Comparison of ENCODE assay signal across 10 cellular contexts in the genomic region with DNA sequence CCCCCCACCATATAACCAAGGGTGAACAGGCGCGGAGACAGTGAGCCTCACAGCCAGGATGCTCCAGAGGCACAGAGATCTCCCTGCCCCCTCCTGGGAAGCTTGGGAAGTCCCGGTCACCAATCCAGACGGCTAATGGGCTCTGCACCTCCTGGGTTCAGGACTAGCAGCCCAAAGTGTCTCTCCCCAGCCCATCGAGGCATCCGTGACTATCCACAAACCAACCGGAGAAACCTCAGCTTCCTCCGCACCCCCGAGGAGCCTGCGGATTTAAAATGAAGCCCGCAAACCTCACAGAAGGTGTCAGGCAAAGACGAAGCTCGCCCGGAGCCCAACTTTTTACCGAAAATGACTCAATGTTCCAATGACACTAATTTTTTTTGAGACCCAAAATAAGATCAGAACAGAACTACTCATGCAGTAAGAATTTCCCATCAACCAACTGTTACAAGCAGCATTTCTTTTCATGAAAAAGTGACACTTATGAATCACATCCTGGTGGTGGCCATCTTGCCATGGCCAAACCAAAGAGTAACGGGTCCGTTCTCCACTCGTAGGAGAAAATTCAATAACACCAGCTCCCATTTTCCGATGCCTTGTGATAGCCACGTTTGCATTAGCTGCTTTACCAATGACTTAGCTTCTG. TPM values are rescaled to one million over a fixed set of nuclear protein-coding genes. Genes with fewer than 3 reads are reported as not detected.
A peak's percentile ranks its signal among the peaks of the same experiment; 100 is the strongest.
DNase-seq lines count a peak whose midpoint lies in the region; ATAC-seq, FAIRE-seq and TF ChIP-seq lines count a peak whose summit lies in the region.
"Had no signal": no experiment of that assay in that cellular context is flagged by ENCODE, and none has a peak within 500 bp of the region (broad histone marks: within the 10 kb centered on the region; RNA-seq: fewer than 3 reads in every experiment).

No MANE protein-coding gene starts in this region.

- no peak overlapping the region for H3K4me3 ChIP-seq in BLaER1
- H3K4me3 ChIP-seq in colonic mucosa = no peak overlapping the region
- no peak overlapping the region for H3K4me3 ChIP-seq in small intestine (ENCODE audit: low read depth in 1 of 2, low read length in 2 of 2)

- H3K4me3 Mint-ChIP-seq in HFFc6 (peak overlapping the region; percentile 77), osteocyte (ENCODE audit: unreplicated experiment) (peak overlapping the region; percentile 32)
- H3K4me3 Mint-ChIP-seq: activated T-helper 1 cell treated with anti-CD3 and anti-CD28 coated beads, Interleukin-12 subunit alpha, Interleukin-12 subunit beta, Interleukin-2, Interleukin-4 antibody, amounts not matched to agents 30 ng/mL and 10 ng/mL and 1 ng/mL, durations not matched to agents 14 hours and 24 hours and 36 hours had no signal

- peak overlapping the region; percentile 58 for H3K4me2 ChIP-seq in BLaER1

- H3K9me3 Mint-ChIP-seq in HFFc6 (no peaks in the 10 kb centered on the region), osteocyte (ENCODE audit: unreplicated experiment) (no peaks in the 10 kb centered on the region)
- H3K9me3 Mint-ChIP-seq: activated T-helper 1 cell treated with anti-CD3 and anti-CD28 coated beads, Interleukin-12 subunit alpha, Interleukin-12 subunit beta, Interleukin-2, Interleukin-4 antibody, amounts not matched to agents 30 ng/mL and 10 ng/mL and 1 ng/mL, durations not matched to agents 14 hours and 24 hours and 36 hours had no signal

- H3K4me1 ChIP-seq in BLaER1 = peaks cover 48% of the 10 kb centered on the region
- peaks cover 18% of the 10 kb centered on the region for H3K4me1 ChIP-seq in colonic mucosa
- H3K4me1 ChIP-seq in small intestine (ENCODE audit: control insufficient read depth in 2 of 2, insufficient read depth in 1 of 2, low read depth in 1 of 2, low read length in 1 of 2) = peaks cover 0 to 7% of the 10 kb centered on the region in 2 donors

- H3K27me3 Mint-ChIP-seq in HFFc6 (ENCODE audit: insufficient read depth) = no peaks in the 10 kb centered on the region; the same call in 1 of the 2 replicates
- no peaks in the 10 kb centered on the region for H3K27me3 Mint-ChIP-seq in osteocyte (ENCODE audit: unreplicated experiment)

- H3K36me3 ChIP-seq in BLaER1 = no peaks in the 10 kb centered on the region; the same call in 1 of the 2 replicates
- peaks cover 4% of the 10 kb centered on the region for H3K36me3 ChIP-seq in colonic mucosa
- H3K36me3 ChIP-seq in small intestine (ENCODE audit: control insufficient read depth in 2 of 2, insufficient read depth in 2 of 2, low read length in 2 of 2) = no peaks in the 10 kb centered on the region

- H3K27ac ChIP-seq in BLaER1 (no peak overlapping the region), colonic mucosa (peak overlapping the region; percentile 12), small intestine (ENCODE audit: low read depth in 1 of 2, low read length in 1 of 2) (peak overlapping the region in 1 of 2 donors; percentile 25)

- peaks cover 26% of the 10 kb centered on the region for H3K4me1 Mint-ChIP-seq in HFFc6 (ENCODE audit: low read depth)
- peaks cover 34% of the 10 kb centered on the region for H3K4me1 Mint-ChIP-seq in osteocyte (ENCODE audit: unreplicated experiment)

- FAIRE-seq in small intestine (lab: Jason Lieb, UNC) = no peak

- TF ChIP-seq CTCF in HFFc6 (IDR thresholded peaks at IDR 0.05) (0 out of 2 replicates have a peak, but pooled peaks have one; percentile 9), colonic mucosa (IDR thresholded peaks at IDR 0.05) (no peak), osteocyte (IDR thresholded peaks at IDR 0.05) (peak; percentile 10)

- no peak for ATAC-seq in HG03045 (IDR thresholded peaks at IDR 0.05; ENCODE audit: unreplicated experiment)

- no peak overlapping the region for H3K9ac ChIP-seq in BLaER1
- H3K9ac ChIP-seq in colonic mucosa (ENCODE audit: low read depth in 2 of 2, low read length in 2 of 2) = peak overlapping the region in 1 of 2 donors; percentile 61

- 48 to 69% (median 57%) methylated on average over 20 of the region's 20 CpGs for WGBS in small intestine, 3 donors

- no peaks in the 10 kb centered on the region for H3K9me3 ChIP-seq in BLaER1
- no peaks in the 10 kb centered on the region for H3K9me3 ChIP-seq in colonic mucosa
- no peaks in the 10 kb centered on the region for H3K9me3 ChIP-seq in small intestine (ENCODE audit: control insufficient read depth, low read depth)

- H3K27ac Mint-ChIP-seq in HFFc6 = peak overlapping the region; percentile 97
- H3K27ac Mint-ChIP-seq in osteocyte (ENCODE audit: unreplicated experiment) = peak overlapping the region; percentile 85
- H3K27ac Mint-ChIP-seq: activated T-helper 1 cell treated with anti-CD3 and anti-CD28 coated beads, Interleukin-12 subunit alpha, Interleukin-12 subunit beta, Interleukin-2, Interleukin-4 antibody, amounts not matched to agents 30 ng/mL and 10 ng/mL and 1 ng/mL, durations not matched to agents 14 hours and 24 hours and 36 hours had no signal

- intact Hi-C loops in colonic mucosa (cut with DNase I) = no loop called here

- H3K36me3 Mint-ChIP-seq in HFFc6 (ENCODE audit: low read depth) = peaks cover 7% of the 10 kb centered on the region
- peaks cover 15% of the 10 kb centered on the region for H3K36me3 Mint-ChIP-seq in osteocyte (ENCODE audit: unreplicated experiment)

- DNase-seq in HFFc6 (peak; percentile 68), colonic mucosa (no peak), osteocyte (ENCODE audit: extremely low spot score, unreplicated experiment) (no peak), amniotic stem cell (lab: John Stamatoyannopoulos, UW) (no peak), H4 (ENCODE audit: low spot score) (no peak), small intestine (no peak)
- DNase-seq: NCI-H510A treated with DMSO at 0.1 percent for 48 hours had no signal

- peaks cover 49% of the 10 kb centered on the region for H4K20me1 ChIP-seq in BLaER1

- H3K27me3 ChIP-seq in BLaER1 (peaks cover 70% of the 10 kb centered on the region), colonic mucosa (no peaks in the 10 kb centered on the region), small intestine (ENCODE audit: control insufficient read depth in 2 of 2, insufficient read depth in 2 of 2, low read length in 2 of 2) (no peaks in the 10 kb centered on the region)

RNA-seq across cellular contexts. Expression of a gene that starts 6.0 kb away (rescaled TPM):
- 1 to 10 TPM; 7.1 to 8.7 (median 7.8) TPM for total RNA-seq in HFFc6 (2021; fragmentation: NEBNext Ultra II Directional; extraction: Animal tissue kit (Norgen Biotek cat#: 25700))
- total RNA-seq in colonic mucosa (10 to 100 TPM; 34.9 to 50.5 TPM), osteocyte (92.0 and 93.6 TPM in 2 replicates)
- total RNA-seq in H4 (2014; rRNA removed; shearing (Covaris generic)) = 37.3 and 38.6 TPM in 2 replicates
- polyA plus RNA-seq in small intestine = 10 to 100 TPM; 17.4 to 38.2 (median 26.5) TPM
